In genomic region chr14:53915364-53916014, GRCh38 we compare ENCODE assay signal across 22 cellular contexts. TPM values are rescaled to one million over a fixed set of nuclear protein-coding genes. Genes with fewer than 3 reads are reported as not detected.
"Had no signal": no experiment of that assay in that cellular context is flagged by ENCODE, and none has a peak within 500 bp of the region (broad histone marks: within the 10 kb centered on the region; RNA-seq: fewer than 3 reads in every experiment).

No MANE protein-coding gene starts in this region.

- H3K4me1 Mint-ChIP-seq: activated B cell treated with CpG ODN at 0.5 μM for 24 hours; activated CD4-positive, alpha-beta memory T cell treated with anti-CD3 and anti-CD28 coated beads, Interleukin-2, amount 10 ng/mL, durations not matched to agents 7 days and 5 days; activated naive CD8-positive, alpha-beta T cell treated with anti-CD3 and anti-CD28 coated beads, Interleukin-2, amount 10 ng/mL, durations not matched to agents 7 days and 5 days; immature natural killer cell; nephron progenitor cell; stimulated activated naive B cell treated with anti-CD40 and anti-IgM and Interleukin-4, amounts not matched to agents 10 μg/mL and 1 μg/mL and 100 μg/mL, for 72 hours had no signal

- H3K4me3 ChIP-seq: cardiac muscle cell, hepatocyte, right lobe of liver, upper lobe of right lung had no signal

- H2AFZ ChIP-seq: hepatocyte had no signal

- H3K27ac ChIP-seq: cardiac muscle cell, hepatocyte, right lobe of liver, upper lobe of right lung had no signal

- H3K4me2 ChIP-seq: hepatocyte had no signal

- H3K36me3 Mint-ChIP-seq: activated naive CD8-positive, alpha-beta T cell treated with anti-CD3 and anti-CD28 coated beads, Interleukin-2, amount 10 ng/mL, durations not matched to agents 7 days and 5 days; immature natural killer cell had no signal

- H3K4me1 ChIP-seq: right lobe of liver, upper lobe of right lung had no signal

- H3K27me3 ChIP-seq: cardiac muscle cell, hepatocyte, right lobe of liver, upper lobe of right lung had no signal

- H3K4me3 Mint-ChIP-seq: activated B cell treated with CpG ODN at 0.5 μM for 24 hours; activated CD4-positive, alpha-beta memory T cell treated with anti-CD3 and anti-CD28 coated beads, Interleukin-2, amount 10 ng/mL, durations not matched to agents 7 days and 5 days; activated naive CD4-positive, alpha-beta T cell treated with anti-CD3 and anti-CD28 coated beads for 36 hours; activated naive CD8-positive, alpha-beta T cell treated with anti-CD3 and anti-CD28 coated beads, Interleukin-2, amount 10 ng/mL, durations not matched to agents 7 days and 5 days; activated T-cell treated with anti-CD3 and anti-CD28 coated beads, Interleukin-2, amount 50 U/mL, for 72 hours; immature natural killer cell; nephron progenitor cell; stimulated activated naive B cell treated with anti-CD40 and anti-IgM and Interleukin-4, amounts not matched to agents 10 μg/mL and 1 μg/mL and 100 μg/mL, for 72 hours; T-helper 1 cell treated with Interleukin-12 subunit alpha and Interleukin-12 subunit beta and Interleukin-4 antibody, amounts not matched to agents 30 μg/mL and 1 μg/mL, for 36 hours had no signal

- H3K27ac Mint-ChIP-seq: activated B cell treated with CpG ODN at 0.5 μM for 24 hours; activated CD4-positive, alpha-beta memory T cell treated with anti-CD3 and anti-CD28 coated beads, Interleukin-2, amount 10 ng/mL, durations not matched to agents 7 days and 5 days; activated naive CD4-positive, alpha-beta T cell treated with anti-CD3 and anti-CD28 coated beads for 36 hours; activated naive CD8-positive, alpha-beta T cell treated with anti-CD3 and anti-CD28 coated beads, Interleukin-2, amount 10 ng/mL, durations not matched to agents 7 days and 5 days; activated T-cell treated with anti-CD3 and anti-CD28 coated beads, Interleukin-2, amount 50 U/mL, for 72 hours; immature natural killer cell; nephron progenitor cell; stimulated activated naive B cell treated with anti-CD40 and anti-IgM and Interleukin-4, amounts not matched to agents 10 μg/mL and 1 μg/mL and 100 μg/mL, for 72 hours; T-helper 1 cell treated with Interleukin-12 subunit alpha and Interleukin-12 subunit beta and Interleukin-4 antibody, amounts not matched to agents 30 μg/mL and 1 μg/mL, for 36 hours had no signal

- H3K9me3 ChIP-seq: right lobe of liver, upper lobe of right lung had no signal

- DNase-seq: activated B cell treated with CpG ODN at 0.5 μM for 24 hours; activated CD4-positive, alpha-beta memory T cell treated with anti-CD3 and anti-CD28 coated beads, Interleukin-2, amount 10 ng/mL, durations not matched to agents 7 days and 5 days; activated CD4-positive, alpha-beta T cell treated with anti-CD3 and anti-CD28 coated beads for 4 hours; activated effector memory CD4-positive, alpha-beta T cell treated with Interleukin-2 at 50 U/mL for 16 hours; activated naive CD4-positive, alpha-beta T cell treated with anti-CD3 and anti-CD28 coated beads for 36 hours; activated naive CD8-positive, alpha-beta T cell treated with anti-CD3 and anti-CD28 coated beads, Interleukin-2, amount 10 ng/mL, durations not matched to agents 7 days and 5 days; activated T-cell treated with anti-CD3 and anti-CD28 coated beads, Interleukin-2, amount 50 U/mL, for 72 hours; effector CD4-positive, alpha-beta T cell; glutamatergic neuron; immature natural killer cell; nephron progenitor cell; nucleus accumbens; right lobe of liver; small intestine; stimulated activated CD4-positive, alpha-beta T cell treated with anti-CD3 and anti-CD28 coated beads, Interleukin-2, amount 100 ng/mL, for 48 hours; stimulated activated CD8-positive, alpha-beta memory T cell treated with anti-CD3 and anti-CD28 coated beads, Interleukin-4, amount 100 ng/mL, for 48 hours; stimulated activated naive B cell treated with anti-CD40 and anti-IgM and Interleukin-4, amounts not matched to agents 10 μg/mL and 1 μg/mL and 100 μg/mL, for 72 hours; upper lobe of right lung had no signal

- ATAC-seq: activated T-cell treated with anti-CD3 and anti-CD28 coated beads, Interleukin-2, amount 50 U/mL, for 72 hours; stimulated activated naive B cell treated with anti-CD40 and anti-IgM and Interleukin-4, amounts not matched to agents 10 μg/mL and 1 μg/mL and 100 μg/mL, for 72 hours; upper lobe of right lung had no signal

- H3K36me3 ChIP-seq: cardiac muscle cell, right lobe of liver, upper lobe of right lung had no signal

- H3K79me2 ChIP-seq: hepatocyte had no signal

RNA-seq across cellular contexts. Expression of gene BMP4, which starts 41.1 kb away (rescaled TPM):
- total RNA-seq: activated naive CD4-positive, alpha-beta T cell treated with anti-CD3 and anti-CD28 coated beads for 36 hours; mononuclear cell had no signal
